14 cellular contexts compared by ENCODE assay signal in the genomic region with DNA sequence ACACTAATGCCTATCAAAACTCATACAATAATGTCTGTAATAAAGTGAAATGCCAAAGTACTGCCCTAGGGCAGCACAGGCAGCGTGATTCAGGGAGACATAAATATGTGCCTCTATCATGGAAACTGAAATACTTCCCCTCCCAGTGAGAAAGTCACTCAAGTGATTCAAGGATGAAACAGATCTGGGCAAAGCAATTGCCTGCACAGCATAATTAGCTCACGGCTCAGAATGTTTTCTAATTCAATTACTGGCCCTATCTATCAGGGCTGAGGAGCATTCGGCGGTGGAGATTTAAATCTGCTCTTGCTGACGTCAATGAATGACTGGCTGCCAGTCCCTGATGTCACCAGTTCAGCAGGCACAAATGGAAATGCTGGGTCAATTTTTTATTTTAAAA. TPM values are rescaled to one million over a fixed set of nuclear protein-coding genes. Genes with fewer than 3 reads are reported as not detected.
DNase-seq lines count a peak whose midpoint lies in the region; ATAC-seq and TF ChIP-seq lines count a peak whose summit lies in the region.
"Had no signal": no experiment of that assay in that cellular context is flagged by ENCODE, and none has a peak within 500 bp of the region (broad histone marks: within the 10 kb centered on the region; RNA-seq: fewer than 3 reads in every experiment).

No MANE protein-coding gene starts in this region.

- no peaks in the 10 kb centered on the region for H3K4me1 ChIP-seq in thyroid gland

- intact Hi-C loops in thyroid gland (cut with DNase I) = no loop called here

- H3K27me3 ChIP-seq in thyroid gland = no peaks in the 10 kb centered on the region

- no peaks in the 10 kb centered on the region for H3K36me3 ChIP-seq in thyroid gland

- H3K9me3 Mint-ChIP-seq in progenitor cell of endocrine pancreas (ENCODE audit: low read depth) = no peaks in the 10 kb centered on the region
- H3K9me3 Mint-ChIP-seq: H9 had no signal

- no peak overlapping the region for H3K4me3 ChIP-seq in fibroblast of the aortic adventitia (ENCODE audit: low read depth, low read length)
- no peak overlapping the region for H3K4me3 ChIP-seq in thyroid gland (replicated peaks in 1 of 3)

- DNase-seq in GM04504 (ENCODE audit: low read depth) (peak; percentile 67), SK-N-DZ (ENCODE audit: low spot score) (peak; percentile 90), fibroblast of the aortic adventitia (ENCODE audit: low read depth) (peak; percentile 83), renal cortical epithelial cell (ENCODE audit: low read depth) (peak; percentile 89), progenitor cell of endocrine pancreas (ENCODE audit: low spot score, unreplicated experiment) (no peak), activated T-cell treated with anti-CD3 and anti-CD28 coated beads for 4 hours (no peak), thyroid gland (no peak)
- DNase-seq: activated CD4-positive, alpha-beta T cell treated with anti-CD3 and anti-CD28 coated beads for 4 hours; activated gamma-delta T cell treated with Interleukin-2 at 50 U/mL for 16 hours; GDM1; H9; NCI-H1092 had no signal

- H3K9me3 ChIP-seq in thyroid gland = no peaks in the 10 kb centered on the region

- peaks cover 19% of the 10 kb centered on the region for H3K36me3 Mint-ChIP-seq in progenitor cell of endocrine pancreas (ENCODE audit: insufficient read depth)

- TF ChIP-seq CTCF in fibroblast of the aortic adventitia (IDR thresholded peaks at IDR 0.05; ENCODE audit: insufficient read depth, low read length) (no peak), progenitor cell of endocrine pancreas (IDR thresholded peaks at IDR 0.05; ENCODE audit: unreplicated experiment) (no peak), thyroid gland (IDR thresholded peaks at IDR 0.05) (no peak)

- H3K27ac ChIP-seq in thyroid gland = no peak overlapping the region

- WGBS in thyroid gland, 2 donors = 80 to 88% methylated on average over 5 of the region's 5 CpGs

- no peak overlapping the region for H3K4me3 Mint-ChIP-seq in progenitor cell of endocrine pancreas (ENCODE audit: low read depth)
- H3K4me3 Mint-ChIP-seq: H9; stimulated activated memory B cell treated with anti-CD40 and anti-IgM and Interleukin-4, amounts not matched to agents 10 μg/mL and 1 μg/mL and 100 μg/mL, for 72 hours had no signal

- no peak overlapping the region for H3K27ac Mint-ChIP-seq in progenitor cell of endocrine pancreas
- H3K27ac Mint-ChIP-seq: H9; stimulated activated memory B cell treated with anti-CD40 and anti-IgM and Interleukin-4, amounts not matched to agents 10 μg/mL and 1 μg/mL and 100 μg/mL, for 72 hours had no signal

- H3K4me1 Mint-ChIP-seq in progenitor cell of endocrine pancreas (ENCODE audit: low read depth) = no peaks in the 10 kb centered on the region

- H3K27me3 Mint-ChIP-seq in progenitor cell of endocrine pancreas = no peaks in the 10 kb centered on the region
- H3K27me3 Mint-ChIP-seq: stimulated activated memory B cell treated with anti-CD40 and anti-IgM and Interleukin-4, amounts not matched to agents 10 μg/mL and 1 μg/mL and 100 μg/mL, for 72 hours had no signal

- no peak for ATAC-seq in GM18873 (IDR thresholded peaks at IDR 0.05; ENCODE audit: low FRiP score, unreplicated experiment)
- ATAC-seq: stimulated activated memory B cell treated with anti-CD40 and anti-IgM and Interleukin-4, amounts not matched to agents 10 μg/mL and 1 μg/mL and 100 μg/mL, for 72 hours had no signal

- no peak for TF ChIP-seq POLR2A in thyroid gland (IDR thresholded peaks at IDR 0.05)

RNA-seq across cellular contexts. Expression of a gene that starts 27.7 kb away (rescaled TPM):
- polyA plus RNA-seq in SK-N-DZ (2014; cell fraction: cytosol; rRNA removed) = 11.6 and 14.5 TPM in 2 replicates
- polyA plus RNA-seq in SK-N-DZ (2014; cell fraction: nucleus; rRNA removed) = 4.6 and 8.0 TPM in 2 replicates
- total RNA-seq in fibroblast of the aortic adventitia (ENCODE audit: low replicate concordance) (18.4 and 27.1 TPM in 2 replicates), renal cortical epithelial cell (64.3 and 93.9 TPM in 2 replicates), progenitor cell of endocrine pancreas (91.7 and 92.6 TPM in 2 replicates), thyroid gland (10 to 100 TPM; 22.4 to 39.2 (median 25.3) TPM)

Comparison
In these comparisons a context has a peak if more than half of its experiments do, and no peak if none do; other contexts are left out.
1. DNase-seq: peak in GM04504 (single experiment), SK-N-DZ (single experiment), fibroblast of the aortic adventitia (single experiment) and renal cortical epithelial cell (single experiment); none in progenitor cell of endocrine pancreas (single experiment), activated T-cell treated with anti-CD3 and anti-CD28 coated beads for 4 hours (single experiment) and thyroid gland (0 of 2).